In genomic region chr18:48293954-48294893, GRCh38 we compare ENCODE assay signal across 12 cellular contexts.
DNase-seq lines count a peak whose midpoint lies in the region; ATAC-seq and TF ChIP-seq lines count a peak whose summit lies in the region.
"Had no signal": no experiment of that assay in that cellular context is flagged by ENCODE, and none has a peak within 500 bp of the region (broad histone marks: within the 10 kb centered on the region; RNA-seq: fewer than 3 reads in every experiment).

No MANE protein-coding gene starts in this region.

- TF ChIP-seq CTCF in heart right ventricle (IDR thresholded peaks at IDR 0.05) (no peak), left ventricle myocardium inferior (IDR thresholded peaks at IDR 0.05; ENCODE audit: borderline replicate concordance) (no peak), esophagus muscularis mucosa (IDR thresholded peaks at IDR 0.05) (no peak)

- no peak for DNase-seq in heart right ventricle
- no peak for DNase-seq in left ventricle myocardium inferior
- DNase-seq in NCI-H524 (lab: John Stamatoyannopoulos, UW) = peak; percentile 93
- no peak for DNase-seq in esophagus muscularis mucosa (ENCODE audit: extremely low spot score)
- no peak for DNase-seq in aorta
- DNase-seq in kidney glomerular epithelial cell (lab: John Stamatoyannopoulos, UW) = no peak
- no peak for DNase-seq in activated naive CD8-positive, alpha-beta T cell treated with anti-CD3 and anti-CD28 coated beads, Interleukin-2, amount 50 U/mL, for 24 hours
- no peak for DNase-seq in NAMALWA (ENCODE audit: low spot score)
- DNase-seq: immature natural killer cell had no signal

- H3K36me3 ChIP-seq in heart right ventricle (no peaks in the 10 kb centered on the region), left ventricle myocardium inferior (no peaks in the 10 kb centered on the region), esophagus muscularis mucosa (no peaks in the 10 kb centered on the region), aorta (ENCODE audit: control insufficient read depth in 1 of 2, insufficient read depth in 2 of 2, low read length in 1 of 2) (no peaks in the 10 kb centered on the region)

- no peak overlapping the region for H3K27ac Mint-ChIP-seq in activated naive CD8-positive, alpha-beta T cell treated with anti-CD3 and anti-CD28 coated beads, Interleukin-2, amount 50 U/mL, for 24 hours
- H3K27ac Mint-ChIP-seq: activated naive CD4-positive, alpha-beta T cell treated with anti-CD3 and anti-CD28 coated beads, Interleukin-2, amount 50 U/mL, for 72 hours; immature natural killer cell had no signal

- no peaks in the 10 kb centered on the region for H3K9me3 Mint-ChIP-seq in activated naive CD8-positive, alpha-beta T cell treated with anti-CD3 and anti-CD28 coated beads, Interleukin-2, amount 50 U/mL, for 24 hours
- H3K9me3 Mint-ChIP-seq: activated naive CD4-positive, alpha-beta T cell treated with anti-CD3 and anti-CD28 coated beads, Interleukin-2, amount 50 U/mL, for 72 hours; immature natural killer cell had no signal

- no peaks in the 10 kb centered on the region for H3K4me1 Mint-ChIP-seq in activated naive CD8-positive, alpha-beta T cell treated with anti-CD3 and anti-CD28 coated beads, Interleukin-2, amount 50 U/mL, for 24 hours
- H3K4me1 Mint-ChIP-seq: immature natural killer cell had no signal

- intact Hi-C loops in heart right ventricle (cut with DNase I) (loop anchor here in 1 of 10 donors (5.0 kb wide), 1 partner anchor 1437 kb away; no protein-coding TSS in a partner anchor), left ventricle myocardium inferior (cut with micrococcal nuclease) (no loop called here), esophagus muscularis mucosa (cut with DNase I) (no loop called here), aorta (cut with DNase I) (no loop called here)

- H3K27ac ChIP-seq in heart right ventricle = no peak overlapping the region
- no peak overlapping the region for H3K27ac ChIP-seq in left ventricle myocardium inferior (replicated peaks)
- peak overlapping the region; percentile 57 to 62 (median 60) for H3K27ac ChIP-seq in esophagus muscularis mucosa (replicated peaks in 1 of 4)
- H3K27ac ChIP-seq in aorta (ENCODE audit: low read depth in 1 of 2, low read length in 2 of 2) = no peak overlapping the region
- H3K27ac ChIP-seq: parathyroid adenoma, VCaP had no signal

- no peak overlapping the region for H3K4me3 ChIP-seq in heart right ventricle
- H3K4me3 ChIP-seq in left ventricle myocardium inferior = no peak overlapping the region
- no peak overlapping the region for H3K4me3 ChIP-seq in esophagus muscularis mucosa
- no peak overlapping the region for H3K4me3 ChIP-seq in aorta (ENCODE audit: low read length in 2 of 2)

- H3K9me3 ChIP-seq in heart right ventricle (no peaks in the 10 kb centered on the region), left ventricle myocardium inferior (replicated peaks) (no peaks in the 10 kb centered on the region), esophagus muscularis mucosa (no peaks in the 10 kb centered on the region), aorta (ENCODE audit: control insufficient read depth, low read length) (no peaks in the 10 kb centered on the region)

- H3K36me3 Mint-ChIP-seq in activated naive CD8-positive, alpha-beta T cell treated with anti-CD3 and anti-CD28 coated beads, Interleukin-2, amount 50 U/mL, for 24 hours (ENCODE audit: low read depth) = no peaks in the 10 kb centered on the region
- H3K36me3 Mint-ChIP-seq: activated naive CD4-positive, alpha-beta T cell treated with anti-CD3 and anti-CD28 coated beads, Interleukin-2, amount 50 U/mL, for 72 hours; immature natural killer cell had no signal

- TF ChIP-seq EP300 in esophagus muscularis mucosa (IDR thresholded peaks at IDR 0.05) = no peak

- 77 to 88% methylated on average over 16 of the region's 16 CpGs for WGBS in heart right ventricle, 2 donors
- 83% methylated on average over 13 of the region's 16 CpGs for WGBS in esophagus muscularis mucosa
- 39 to 57% methylated on average over 16 of the region's 16 CpGs for WGBS in aorta, 2 donors

- H3K27me3 Mint-ChIP-seq in activated naive CD8-positive, alpha-beta T cell treated with anti-CD3 and anti-CD28 coated beads, Interleukin-2, amount 50 U/mL, for 24 hours = no peaks in the 10 kb centered on the region

- H3K4me1 ChIP-seq in heart right ventricle (peaks cover 0 to 14% (median 0%) of the 10 kb centered on the region in 9 donors), left ventricle myocardium inferior (no peaks in the 10 kb centered on the region), esophagus muscularis mucosa (peaks cover 5 to 33% (median 29%) of the 10 kb centered on the region in 4 donors), aorta (ENCODE audit: control insufficient read depth in 1 of 2, insufficient read depth in 2 of 2, low read length in 2 of 2) (no peaks in the 10 kb centered on the region)
- H3K4me1 ChIP-seq: parathyroid adenoma had no signal

- H3K27me3 ChIP-seq in heart right ventricle (no peaks in the 10 kb centered on the region), left ventricle myocardium inferior (ENCODE audit: low read depth) (no peaks in the 10 kb centered on the region), esophagus muscularis mucosa (no peaks in the 10 kb centered on the region), aorta (ENCODE audit: control insufficient read depth in 1 of 2, insufficient read depth in 2 of 2, low read length in 1 of 2) (no peaks in the 10 kb centered on the region)

- TF ChIP-seq POLR2A in esophagus muscularis mucosa (IDR thresholded peaks at IDR 0.05; ENCODE audit: low read depth) = no peak

- no peak overlapping the region for H3K4me3 Mint-ChIP-seq in activated naive CD8-positive, alpha-beta T cell treated with anti-CD3 and anti-CD28 coated beads, Interleukin-2, amount 50 U/mL, for 24 hours
- H3K4me3 Mint-ChIP-seq: immature natural killer cell had no signal

- ATAC-seq in heart right ventricle (peak in 5 of 8 donors; percentile 37 to 51 (median 48)), aorta (ENCODE audit: low FRiP score) (peak; percentile 12)
- ATAC-seq in activated naive CD8-positive, alpha-beta T cell treated with anti-CD3 and anti-CD28 coated beads, Interleukin-2, amount 50 U/mL, for 24 hours = no peak
- ATAC-seq: activated naive CD4-positive, alpha-beta T cell treated with anti-CD3 and anti-CD28 coated beads, Interleukin-2, amount 50 U/mL, for 72 hours had no signal

Comparison
In these comparisons a context has a peak if more than half of its experiments do, and no peak if none do; other contexts are left out.
1. DNase-seq: peak in NCI-H524 (2 of 2); none in heart right ventricle (0 of 2), left ventricle myocardium inferior (single experiment), esophagus muscularis mucosa (single experiment), aorta (0 of 2), kidney glomerular epithelial cell (single experiment), activated naive CD8-positive, alpha-beta T cell treated with anti-CD3 and anti-CD28 coated beads, Interleukin-2, amount 50 U/mL, for 24 hours (single experiment) and NAMALWA (single experiment).
2. H3K27ac ChIP-seq: peak in esophagus muscularis mucosa (4 of 4); none in heart right ventricle (0 of 10), left ventricle myocardium inferior (single experiment) and aorta (0 of 2).